7 cellular contexts compared by ENCODE assay signal in genomic region chr1:235077571-235078479, GRCh38. TPM values are rescaled to one million over a fixed set of nuclear protein-coding genes. Genes with fewer than 3 reads are reported as not detected.
DNase-seq lines count a peak whose midpoint lies in the region; ATAC-seq and TF ChIP-seq lines count a peak whose summit lies in the region.

No MANE protein-coding gene starts in this region.

- 78% methylated on average over 15 of the region's 15 CpGs for WGBS in prostate gland

- TF ChIP-seq CTCF in prostate gland (IDR thresholded peaks at IDR 0.05), result no peak

- ATAC-seq in GM18873 (IDR thresholded peaks at IDR 0.05; ENCODE audit: low FRiP score, unreplicated experiment) (peak; percentile 34), HG02852 (IDR thresholded peaks at IDR 0.05; ENCODE audit: unreplicated experiment) (peak; percentile 35)

- TF ChIP-seq POLR2A in prostate gland (IDR thresholded peaks at IDR 0.05), result no peak

- no peaks in the 10 kb centered on the region for H3K27me3 ChIP-seq in prostate gland (replicated peaks; ENCODE audit: insufficient read depth)
- H3K27me3 ChIP-seq in effector memory CD4-positive, alpha-beta T cell (replicated peaks; ENCODE audit: control insufficient read depth, insufficient read depth, low read length, poor library complexity, severe bottlenecking), result no peaks in the 10 kb centered on the region

- no peaks in the 10 kb centered on the region for H3K36me3 ChIP-seq in prostate gland
- no peaks in the 10 kb centered on the region for H3K36me3 ChIP-seq in effector memory CD4-positive, alpha-beta T cell (ENCODE audit: control insufficient read depth, insufficient read depth, low read length)

- no peaks in the 10 kb centered on the region for H3K9me3 ChIP-seq in prostate gland
- H3K9me3 ChIP-seq in effector memory CD4-positive, alpha-beta T cell (ENCODE audit: control insufficient read depth, low read length), result no peaks in the 10 kb centered on the region

- peak; percentile 79 for DNase-seq in activated CD8-positive, alpha-beta memory T cell treated with anti-CD3 and anti-CD28 coated beads, Interleukin-2, amount 50 U/mL, for 48 hours
- DNase-seq in prostate gland (ENCODE audit: low spot score) (no peak), putamen (ENCODE audit: low spot score) (no peak), NCI-H1092 treated with DMSO at 0.1 percent for 48 hours (lab: John Stamatoyannopoulos, UW) (no peak)
- DNase-seq in effector memory CD4-positive, alpha-beta T cell, result no peak

- H3K27ac ChIP-seq in prostate gland, result peak overlapping the region; percentile 21 to 41
- no peak overlapping the region for H3K27ac ChIP-seq in effector memory CD4-positive, alpha-beta T cell (ENCODE audit: insufficient read depth, low read length, poor library complexity, severe bottlenecking)

- H3K4me3 ChIP-seq in prostate gland, result no peak overlapping the region
- H3K4me3 ChIP-seq in effector memory CD4-positive, alpha-beta T cell (ENCODE audit: insufficient read depth, low read depth, low read length, poor library complexity, severe bottlenecking), result no peak overlapping the region

- peaks cover 25% of the 10 kb centered on the region for H3K4me1 ChIP-seq in prostate gland (replicated peaks)
- peaks cover 17% of the 10 kb centered on the region for H3K4me1 ChIP-seq in effector memory CD4-positive, alpha-beta T cell (ENCODE audit: control insufficient read depth, insufficient read depth, low read length, poor library complexity, severe bottlenecking)

- intact Hi-C loops in prostate gland (cut with DNase I), result loop anchor here (5.0 kb wide), 3 partner anchors 81 to 401 kb away; no protein-coding TSS in a partner anchor

RNA-seq across cellular contexts. Expression of gene TOMM20, which starts 50.8 kb away (rescaled TPM):
- 100 to 1,000 TPM in 1 of 2 donors, 10 to 100 TPM in 1; 77.1 to 135 TPM for total RNA-seq in prostate gland
